ENCODE assay signal across 1 cellular context in genomic region chr19:13155472-13156284, GRCh38.
TF ChIP-seq lines count a peak whose summit lies in the region.

No MANE protein-coding gene starts in this region.

TF ChIP-seq in SK-N-SH, 30 proteins besides CTCF, POLR2A, EP300 and RAD21 (continued from another document):
- TF ChIP-seq USF2 (IDR thresholded peaks at IDR 0.05; ENCODE audit: borderline replicate concordance, low read depth, low read length), result no peak
- TF ChIP-seq POLR2AphosphoS5 (IDR thresholded peaks at IDR 0.05; ENCODE audit: low read depth, low read length), result no peak; the same call in none of the 2 replicates
- TF ChIP-seq ELF1 (IDR thresholded peaks at IDR 0.05), result peak; percentile 7; the same call in 1 of the 2 replicates
- no peak for TF ChIP-seq GABPA (IDR thresholded peaks at IDR 0.05; ENCODE audit: low read depth)
- no peak for TF ChIP-seq NFIC (IDR thresholded peaks at IDR 0.05; ENCODE audit: borderline replicate concordance)
- TF ChIP-seq FOXM1 (IDR thresholded peaks at IDR 0.05; ENCODE audit: low read depth), result no peak
- TF ChIP-seq FOXJ3 (CRISPR knock-in tag; IDR thresholded peaks at IDR 0.05), result no peak
- TF ChIP-seq RXRA (IDR thresholded peaks at IDR 0.05; ENCODE audit: borderline replicate concordance, low read depth), result 0 out of 2 replicates have a peak, but pooled peaks have one; percentile 17
